Comparison of ENCODE assay signal across 8 cellular contexts in the genomic region with DNA sequence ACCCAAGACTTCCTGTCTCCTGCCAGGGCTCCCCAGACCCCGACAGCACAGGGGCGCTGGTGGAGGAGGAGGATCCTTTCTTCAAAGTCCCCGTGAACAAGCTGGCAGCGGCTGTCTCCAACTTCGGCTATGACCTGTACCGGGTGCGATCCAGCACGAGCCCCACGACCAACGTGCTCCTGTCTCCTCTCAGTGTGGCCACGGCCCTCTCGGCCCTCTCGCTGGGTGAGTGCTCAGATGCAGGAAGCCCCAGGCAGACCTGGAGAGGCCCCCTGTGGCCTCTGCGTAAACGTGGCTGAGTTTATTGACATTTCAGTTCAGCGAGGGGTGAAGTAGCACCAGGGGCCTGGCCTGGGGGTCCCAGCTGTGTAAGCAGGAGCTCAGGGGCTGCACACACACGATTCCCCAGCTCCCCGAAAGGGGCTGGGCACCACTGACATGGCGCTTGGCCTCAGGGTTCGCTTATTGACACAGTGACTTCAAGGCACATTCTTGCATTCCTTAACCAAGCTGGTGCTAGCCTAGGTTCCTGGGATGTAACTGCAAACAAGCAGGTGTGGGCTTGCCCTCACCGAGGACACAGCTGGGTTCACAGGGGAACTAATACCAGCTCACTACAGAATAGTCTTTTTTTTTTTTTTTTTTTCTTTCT. TPM values are rescaled to one million over a fixed set of nuclear protein-coding genes. Genes with fewer than 3 reads are reported as not detected.
A peak's percentile ranks its signal among the peaks of the same experiment; 100 is the strongest.
DNase-seq lines count a peak whose midpoint lies in the region; ATAC-seq, FAIRE-seq and TF ChIP-seq lines count a peak whose summit lies in the region.

No MANE protein-coding gene starts in this region.

- H3K27me3 Mint-ChIP-seq in activated T-cell treated with anti-CD3 and anti-CD28 coated beads, Interleukin-2, amount 50 U/mL, for 4 hours (ENCODE audit: low read depth), result no peaks in the 10 kb centered on the region
- H3K27me3 Mint-ChIP-seq in T-helper 2 cell treated with Interferon-gamma antibody and Interleukin-4, amounts not matched to agents 5 μg/mL and 100 μg/mL, for 36 hours (ENCODE audit: low read depth), result no peaks in the 10 kb centered on the region

- TF ChIP-seq EP300 in HepG2 (IDR thresholded peaks at IDR 0.05; ENCODE audit: low read depth in 2 of 2, low read length in 2 of 2) (peak in 1 of 2 experiments; percentile 52; a peak in 1 of 4 replicates), HepG2 (CRISPR knock-in tag; IDR thresholded peaks at IDR 0.05; ENCODE audit: borderline replicate concordance) (no peak; the same call in 1 of the 2 replicates)

- H3K9me3 ChIP-seq in HepG2 (ENCODE audit: low read length) (no peaks in the 10 kb centered on the region), right lobe of liver (no peaks in the 10 kb centered on the region), left lung (no peaks in the 10 kb centered on the region), vagina (no peaks in the 10 kb centered on the region)

- H3K27me3 ChIP-seq in HepG2 (ENCODE audit: control insufficient read depth in 1 of 2, insufficient read depth in 2 of 2, low read length in 2 of 2) (no peaks in the 10 kb centered on the region), right lobe of liver (no peaks in the 10 kb centered on the region), left lung (no peaks in the 10 kb centered on the region), vagina (no peaks in the 10 kb centered on the region)

- peaks cover 55% of the 10 kb centered on the region for H3K4me1 ChIP-seq in HepG2 (ENCODE audit: insufficient read depth, low read length)
- peaks cover 0 to 23% (median 8%) of the 10 kb centered on the region in 4 donors for H3K4me1 ChIP-seq in right lobe of liver
- H3K4me1 ChIP-seq in left lung, result peaks cover 13 to 53% of the 10 kb centered on the region in 2 donors
- peaks cover 52% of the 10 kb centered on the region for H3K4me1 ChIP-seq in vagina

- peak overlapping the region; percentile 83 for H3K27ac ChIP-seq in HepG2 (ENCODE audit: extremely low read length, insufficient read depth, low read length)
- H3K27ac ChIP-seq in right lobe of liver, result no peak overlapping the region
- H3K27ac ChIP-seq in left lung, result peak overlapping the region; percentile 0 to 33
- H3K27ac ChIP-seq in vagina, result peak overlapping the region; percentile 70

- no TSS peak for BruUV-seq in HepG2 (replicated peaks; lab: Mats Ljungman, UMichigan)

- WGBS in HepG2 (ENCODE audit: low lambda C conversion rate), result 26% methylated on average over 13 of the region's 21 CpGs
- 62% methylated on average over 6 of the region's 21 CpGs for WGBS in right lobe of liver (ENCODE audit: insufficient coverage, low coverage, low lambda C conversion rate, missing lambda C conversion rate)

- H3K4me3 Mint-ChIP-seq in activated T-cell treated with anti-CD3 and anti-CD28 coated beads, Interleukin-2, amount 50 U/mL, for 4 hours, result no peak overlapping the region
- H3K4me3 Mint-ChIP-seq in T-helper 2 cell treated with Interferon-gamma antibody and Interleukin-4, amounts not matched to agents 5 μg/mL and 100 μg/mL, for 36 hours, result no peak overlapping the region

- H2AFZ ChIP-seq in HepG2 (ENCODE audit: low read length), result no peak overlapping the region

- CTCF ChIA-PET in HepG2 (lab: Yijun Ruan, JAX; ENCODE audit: low intra/inter-chr PET ratio, low total read pairs), result no interaction called here

- TF ChIP-seq POLR2A in HepG2 (IDR thresholded peaks at IDR 0.05; ENCODE audit: insufficient read depth in 1 of 2, low read depth in 2 of 2, low read length in 2 of 2), result no peak; a peak in 1 of 4 replicates
- TF ChIP-seq POLR2A in right lobe of liver (IDR thresholded peaks at IDR 0.05), result no peak
- no peak for TF ChIP-seq POLR2A in vagina (IDR thresholded peaks at IDR 0.05)

- in situ Hi-C loops in HepG2 (cut with HindIII; ENCODE audit: extremely low pct_ligation_motif_present, low pct_unique_long_range_greater_than_20kb), result loop anchor here (5.0 kb wide), 1 partner anchor 53 kb away; no protein-coding TSS in a partner anchor

- peak overlapping the region; percentile 60 for H3K9ac ChIP-seq in HepG2 (ENCODE audit: insufficient read depth, low read depth, low read length)

- H3K36me3 Mint-ChIP-seq in activated T-cell treated with anti-CD3 and anti-CD28 coated beads, Interleukin-2, amount 50 U/mL, for 4 hours (ENCODE audit: insufficient read depth), result peaks cover 3% of the 10 kb centered on the region
- peaks cover 2% of the 10 kb centered on the region for H3K36me3 Mint-ChIP-seq in T-helper 2 cell treated with Interferon-gamma antibody and Interleukin-4, amounts not matched to agents 5 μg/mL and 100 μg/mL, for 36 hours (ENCODE audit: low read depth)

- intact Hi-C loops in HepG2 (cut with micrococcal nuclease; ENCODE audit: unreplicated experiment) (no loop called here), right lobe of liver (cut with DNase I) (loop anchor here in 1 of 2 donors (5.0 to 10.0 kb wide), 2 partner anchors 43 to 105 kb away; no protein-coding TSS in a partner anchor), left lung (cut with DNase I) (loop anchor here (5.0 to 10.0 kb wide), 2 partner anchors 43 to 45 kb away; partner anchors contain the start of gene WDR81 (in 1 of the 2)), vagina (cut with DNase I) (no loop called here)

- TF ChIP-seq CTCF in HepG2 (CRISPR knock-in tag; IDR thresholded peaks at IDR 0.05), result peak; percentile 48
- TF ChIP-seq CTCF in right lobe of liver (IDR thresholded peaks at IDR 0.05), result no peak
- TF ChIP-seq CTCF in left lung (IDR thresholded peaks at IDR 0.05), result no peak
- no peak for TF ChIP-seq CTCF in vagina (IDR thresholded peaks at IDR 0.05)

- H3K4me2 ChIP-seq in HepG2 (ENCODE audit: low read depth, low read length), result peak overlapping the region; percentile 38

- ATAC-seq in HepG2 (peak; percentile 89), right lobe of liver (no peak), left lung (peak; percentile 82)
- peak; percentile 51 for ATAC-seq in activated T-cell treated with anti-CD3 and anti-CD28 coated beads, Interleukin-2, amount 50 U/mL, for 4 hours

- no peak overlapping the region for H3K27ac Mint-ChIP-seq in T-helper 2 cell treated with Interferon-gamma antibody and Interleukin-4, amounts not matched to agents 5 μg/mL and 100 μg/mL, for 36 hours

- FAIRE-seq in HepG2 (lab: Jason Lieb, UNC), result peak; percentile 86

- peaks cover 13% of the 10 kb centered on the region for H3K79me2 ChIP-seq in HepG2 (ENCODE audit: insufficient read depth, low read length)

- DNase-seq in HepG2 (ENCODE audit: low spot score) (peak; percentile 95), right lobe of liver (no peak), left lung (no peak), vagina (ENCODE audit: extremely low spot score in 2 of 2) (no peak), glomerular visceral epithelial cell (ENCODE audit: extremely low spot score) (no peak), NCI-H774 (lab: John Stamatoyannopoulos, UW) (no peak)
- DNase-seq in activated T-cell treated with anti-CD3 and anti-CD28 coated beads, Interleukin-2, amount 50 U/mL, for 4 hours, result no peak
- DNase-seq in T-helper 2 cell treated with Interferon-gamma antibody and Interleukin-4, amounts not matched to agents 5 μg/mL and 100 μg/mL, for 36 hours (ENCODE audit: low spot score), result no peak

- TF ChIP-seq RAD21 in HepG2 (CRISPR knock-in tag; IDR thresholded peaks at IDR 0.05), result peak; percentile 32; the same call in 1 of the 2 replicates

- POLR2A ChIA-PET in HepG2 (lab: Yijun Ruan, JAX), result interaction anchor here (0.7 to 13.7 kb wide), 21 partner anchors 8 to 561 kb away, joined by 3 to 480 read pairs (median 10); partner anchors contain the start of genes RPA1, SERPINF1, SERPINF2 and SMYD4

- peaks cover 15% of the 10 kb centered on the region for H3K4me1 Mint-ChIP-seq in activated T-cell treated with anti-CD3 and anti-CD28 coated beads, Interleukin-2, amount 50 U/mL, for 4 hours (ENCODE audit: low read depth)
- H3K4me1 Mint-ChIP-seq in T-helper 2 cell treated with Interferon-gamma antibody and Interleukin-4, amounts not matched to agents 5 μg/mL and 100 μg/mL, for 36 hours (ENCODE audit: low read depth), result peaks cover 8% of the 10 kb centered on the region

- H4K20me1 ChIP-seq in HepG2 (ENCODE audit: insufficient read depth, low read length), result no peaks in the 10 kb centered on the region

- peaks cover 31 to 52% of the 10 kb centered on the region in 2 experiments for H3K36me3 ChIP-seq in HepG2 (replicated peaks in 1 of 2; ENCODE audit: control insufficient read depth in 1 of 2, insufficient read depth in 2 of 2, low read length in 2 of 2)
- H3K36me3 ChIP-seq in right lobe of liver, result peaks cover 0 to 71% (median 38%) of the 10 kb centered on the region in 4 donors
- no peaks in the 10 kb centered on the region for H3K36me3 ChIP-seq in left lung
- H3K36me3 ChIP-seq in vagina, result peaks cover 0 to 26% of the 10 kb centered on the region in 2 donors

- H3K9me3 Mint-ChIP-seq in activated T-cell treated with anti-CD3 and anti-CD28 coated beads, Interleukin-2, amount 50 U/mL, for 4 hours, result no peaks in the 10 kb centered on the region
- H3K9me3 Mint-ChIP-seq in T-helper 2 cell treated with Interferon-gamma antibody and Interleukin-4, amounts not matched to agents 5 μg/mL and 100 μg/mL, for 36 hours, result no peaks in the 10 kb centered on the region

- H3K4me3 ChIP-seq in HepG2 (replicated peaks in 1 of 3; ENCODE audit: insufficient read depth in 1 of 3, low read depth in 2 of 3, low read length in 3 of 3) (peak overlapping the region in 1 of 3 experiments; percentile 14; a peak in 1 of 6 replicates), right lobe of liver (no peak overlapping the region), left lung (no peak overlapping the region), vagina (no peak overlapping the region)

RNA-seq across cellular contexts. Expression of gene SERPINF1, which starts 8.1 kb away (rescaled TPM):
- total RNA-seq in HepG2 (2016; rRNA removed; fragmentation: Illumina TruSeq; extraction: Trizol) (418 and 853 TPM in 2 replicates), right lobe of liver (1,000 to 10,000 TPM in 2 of 6 experiments, 100 to 1,000 TPM in 4; 621 to 1,110 (median 800) TPM), left lung (100 to 1,000 TPM; 218 to 224 TPM), vagina (1,040 TPM)
- total RNA-seq in HepG2 (2016; cell fraction: cytosol; rRNA removed; fragmentation: Illumina TruSeq; extraction: Trizol; ENCODE audit: low read depth), result 177 and 189 TPM in 2 replicates
- 427 and 844 TPM in 2 replicates for total RNA-seq in HepG2 (2016; cell fraction: insoluble cytoplasmic fraction; rRNA removed; fragmentation: Illumina TruSeq; extraction: Trizol)
- 209 and 251 TPM in 2 replicates for total RNA-seq in HepG2 (2016; cell fraction: membrane; rRNA removed; fragmentation: Illumina TruSeq; extraction: Trizol)
- total RNA-seq in HepG2 (2016; cell fraction: nucleus; rRNA removed; fragmentation: Illumina TruSeq; extraction: Trizol), result 690 and 808 TPM in 2 replicates
- 2,101 and 2,733 TPM in 2 replicates for polyA plus RNA-seq in HepG2 (2011; rRNA removed)
- 2,219 and 2,408 TPM in 2 replicates for polyA plus RNA-seq in HepG2 (2011; cell fraction: cytosol; rRNA removed)
- polyA plus RNA-seq in HepG2 (2011; cell fraction: nucleus; rRNA removed), result 1,095 and 1,323 TPM in 2 replicates
- polyA plus RNA-seq in HepG2 (2012), result 624 and 785 TPM in 2 replicates
- polyA plus RNA-seq in HepG2 (2016; cell fraction: cytosol; fragmentation: Illumina TruSeq; extraction: Trizol; ENCODE audit: low read depth), result 255 and 290 TPM in 2 replicates
- polyA plus RNA-seq in HepG2 (2016; cell fraction: insoluble cytoplasmic fraction; fragmentation: Illumina TruSeq; extraction: Trizol; ENCODE audit: low read depth), result 625 and 642 TPM in 2 replicates
- 280 and 299 TPM in 2 replicates for polyA plus RNA-seq in HepG2 (2016; cell fraction: membrane; fragmentation: Illumina TruSeq; extraction: Trizol; ENCODE audit: low read depth)
- polyA plus RNA-seq in HepG2 (2016; cell fraction: nucleus; fragmentation: Illumina TruSeq; extraction: Trizol; ENCODE audit: insufficient read depth, low read depth), result 1,428 and 1,667 TPM in 2 replicates
- 1.4 and 887 TPM in 2 replicates for polyA minus RNA-seq in HepG2 (2011; rRNA and poly(A)+ RNA removed; ENCODE audit: low replicate concordance)
- polyA minus RNA-seq in HepG2 (2011; cell fraction: cytosol; rRNA and poly(A)+ RNA removed), result 345 and 528 TPM in 2 replicates
- polyA minus RNA-seq in HepG2 (2011; cell fraction: nucleus; rRNA and poly(A)+ RNA removed), result 167 and 268 TPM in 2 replicates
- total RNA-seq in activated T-cell treated with anti-CD3 and anti-CD28 coated beads, Interleukin-2, amount 50 U/mL, for 4 hours, result 1 to 10 TPM; 1.1 to 1.3 (median 1.3) TPM

RNA-seq across cellular contexts. Expression of gene SERPINF2, which starts 27.3 kb away (rescaled TPM):
- total RNA-seq in HepG2 (2016; rRNA removed; fragmentation: Illumina TruSeq; extraction: Trizol), result 123 and 309 TPM in 2 replicates
- 43.1 and 45.3 TPM in 2 replicates for total RNA-seq in HepG2 (2016; cell fraction: cytosol; rRNA removed; fragmentation: Illumina TruSeq; extraction: Trizol; ENCODE audit: low read depth)
- 113 and 316 TPM in 2 replicates for total RNA-seq in HepG2 (2016; cell fraction: insoluble cytoplasmic fraction; rRNA removed; fragmentation: Illumina TruSeq; extraction: Trizol)
- total RNA-seq in HepG2 (2016; cell fraction: membrane; rRNA removed; fragmentation: Illumina TruSeq; extraction: Trizol), result 90.4 and 105 TPM in 2 replicates
- 243 and 286 TPM in 2 replicates for total RNA-seq in HepG2 (2016; cell fraction: nucleus; rRNA removed; fragmentation: Illumina TruSeq; extraction: Trizol)
- polyA plus RNA-seq in HepG2 (2011; rRNA removed), result 548 and 871 TPM in 2 replicates
- 573 and 676 TPM in 2 replicates for polyA plus RNA-seq in HepG2 (2011; cell fraction: cytosol; rRNA removed)
- 1,260 and 1,369 TPM in 2 replicates for polyA plus RNA-seq in HepG2 (2011; cell fraction: nucleus; rRNA removed)
- polyA plus RNA-seq in HepG2 (2012), result 401 and 511 TPM in 2 replicates
- 58.6 and 61.9 TPM in 2 replicates for polyA plus RNA-seq in HepG2 (2016; cell fraction: cytosol; fragmentation: Illumina TruSeq; extraction: Trizol; ENCODE audit: low read depth)
- 142 and 163 TPM in 2 replicates for polyA plus RNA-seq in HepG2 (2016; cell fraction: insoluble cytoplasmic fraction; fragmentation: Illumina TruSeq; extraction: Trizol; ENCODE audit: low read depth)
- 96.0 and 97.4 TPM in 2 replicates for polyA plus RNA-seq in HepG2 (2016; cell fraction: membrane; fragmentation: Illumina TruSeq; extraction: Trizol; ENCODE audit: low read depth)
- 572 and 581 TPM in 2 replicates for polyA plus RNA-seq in HepG2 (2016; cell fraction: nucleus; fragmentation: Illumina TruSeq; extraction: Trizol; ENCODE audit: insufficient read depth, low read depth)
- polyA minus RNA-seq in HepG2 (2011; rRNA and poly(A)+ RNA removed; ENCODE audit: low replicate concordance), result 1.3 and 600 TPM in 2 replicates
- 283 and 408 TPM in 2 replicates for polyA minus RNA-seq in HepG2 (2011; cell fraction: cytosol; rRNA and poly(A)+ RNA removed)
- polyA minus RNA-seq in HepG2 (2011; cell fraction: nucleus; rRNA and poly(A)+ RNA removed), result 211 and 291 TPM in 2 replicates
- 1,000 to 10,000 TPM; 1,040 to 1,391 (median 1,137) TPM for total RNA-seq in right lobe of liver
- total RNA-seq in activated T-cell treated with anti-CD3 and anti-CD28 coated beads, Interleukin-2, amount 50 U/mL, for 4 hours, result under 1 TPM; 0.45 to 0.60 (median 0.56) TPM
- total RNA-seq in left lung, result 10 to 100 TPM in 1 of 2 donors, 1 to 10 TPM in 1; 4.2 to 32.6 TPM
- total RNA-seq in vagina, result 23.8 TPM

RNA-seq across cellular contexts. Expression of gene WDR81, which starts 45.4 kb away (rescaled TPM):
- total RNA-seq in HepG2 (2016; rRNA removed; fragmentation: Illumina TruSeq; extraction: Trizol) (12.5 and 16.7 TPM in 2 replicates), right lobe of liver (10 to 100 TPM; 23.0 to 27.2 (median 23.9) TPM), left lung (10 to 100 TPM; 31.8 to 44.2 TPM), vagina (57.2 TPM)
- 3.6 and 3.9 TPM in 2 replicates for total RNA-seq in HepG2 (2016; cell fraction: cytosol; rRNA removed; fragmentation: Illumina TruSeq; extraction: Trizol; ENCODE audit: low read depth)
- total RNA-seq in HepG2 (2016; cell fraction: insoluble cytoplasmic fraction; rRNA removed; fragmentation: Illumina TruSeq; extraction: Trizol), result 9.9 and 18.3 TPM in 2 replicates
- 5.3 and 6.1 TPM in 2 replicates for total RNA-seq in HepG2 (2016; cell fraction: membrane; rRNA removed; fragmentation: Illumina TruSeq; extraction: Trizol)
- 16.0 and 19.6 TPM in 2 replicates for total RNA-seq in HepG2 (2016; cell fraction: nucleus; rRNA removed; fragmentation: Illumina TruSeq; extraction: Trizol)
- polyA plus RNA-seq in HepG2 (2011; rRNA removed), result 9.1 and 15.1 TPM in 2 replicates
- 6.4 and 10.5 TPM in 2 replicates for polyA plus RNA-seq in HepG2 (2011; cell fraction: cytosol; rRNA removed)
- polyA plus RNA-seq in HepG2 (2011; cell fraction: nucleus; rRNA removed), result 60.8 and 75.3 TPM in 2 replicates
- polyA plus RNA-seq in HepG2 (2012), result 8.5 and 12.5 TPM in 2 replicates
- polyA plus RNA-seq in HepG2 (2016; cell fraction: cytosol; fragmentation: Illumina TruSeq; extraction: Trizol; ENCODE audit: low read depth), result 1.8 and 2.2 TPM in 2 replicates
- polyA plus RNA-seq in HepG2 (2016; cell fraction: insoluble cytoplasmic fraction; fragmentation: Illumina TruSeq; extraction: Trizol; ENCODE audit: low read depth), result 10.4 and 13.7 TPM in 2 replicates
- 3.1 and 3.3 TPM in 2 replicates for polyA plus RNA-seq in HepG2 (2016; cell fraction: membrane; fragmentation: Illumina TruSeq; extraction: Trizol; ENCODE audit: low read depth)
- 42.6 and 43.3 TPM in 2 replicates for polyA plus RNA-seq in HepG2 (2016; cell fraction: nucleus; fragmentation: Illumina TruSeq; extraction: Trizol; ENCODE audit: insufficient read depth, low read depth)
- polyA minus RNA-seq in HepG2 (2011; rRNA and poly(A)+ RNA removed; ENCODE audit: low replicate concordance), result 15.7 and 46.8 TPM in 2 replicates
- polyA minus RNA-seq in HepG2 (2011; cell fraction: cytosol; rRNA and poly(A)+ RNA removed), result 13.4 and 15.0 TPM in 2 replicates
- 18.0 and 22.3 TPM in 2 replicates for polyA minus RNA-seq in HepG2 (2011; cell fraction: nucleus; rRNA and poly(A)+ RNA removed)
- 10 to 100 TPM; 21.1 to 24.0 (median 21.5) TPM for total RNA-seq in activated T-cell treated with anti-CD3 and anti-CD28 coated beads, Interleukin-2, amount 50 U/mL, for 4 hours

RNA-seq across cellular contexts. Expression of gene SMYD4, which starts 59.8 kb away (rescaled TPM):
- total RNA-seq in HepG2 (2016; rRNA removed; fragmentation: Illumina TruSeq; extraction: Trizol) (9.8 and 11.3 TPM in 2 replicates), right lobe of liver (1 to 10 TPM; 4.6 to 6.7 (median 6.0) TPM), left lung (10 to 100 TPM; 13.3 to 16.6 TPM), vagina (16.7 TPM)
- total RNA-seq in HepG2 (2016; cell fraction: cytosol; rRNA removed; fragmentation: Illumina TruSeq; extraction: Trizol; ENCODE audit: low read depth), result 6.9 and 7.8 TPM in 2 replicates
- total RNA-seq in HepG2 (2016; cell fraction: insoluble cytoplasmic fraction; rRNA removed; fragmentation: Illumina TruSeq; extraction: Trizol), result 8.4 and 10.3 TPM in 2 replicates
- 5.6 and 5.7 TPM in 2 replicates for total RNA-seq in HepG2 (2016; cell fraction: membrane; rRNA removed; fragmentation: Illumina TruSeq; extraction: Trizol)
- total RNA-seq in HepG2 (2016; cell fraction: nucleus; rRNA removed; fragmentation: Illumina TruSeq; extraction: Trizol), result 15.8 and 16.9 TPM in 2 replicates
- polyA plus RNA-seq in HepG2 (2011; rRNA removed), result 7.4 and 7.9 TPM in 2 replicates
- polyA plus RNA-seq in HepG2 (2011; cell fraction: cytosol; rRNA removed), result 3.4 and 4.0 TPM in 2 replicates
- 10.1 and 12.5 TPM in 2 replicates for polyA plus RNA-seq in HepG2 (2011; cell fraction: nucleus; rRNA removed)
- 4.6 and 6.0 TPM in 2 replicates for polyA plus RNA-seq in HepG2 (2012)
- 1.3 and 2.0 TPM in 2 replicates for polyA plus RNA-seq in HepG2 (2016; cell fraction: cytosol; fragmentation: Illumina TruSeq; extraction: Trizol; ENCODE audit: low read depth)
- polyA plus RNA-seq in HepG2 (2016; cell fraction: insoluble cytoplasmic fraction; fragmentation: Illumina TruSeq; extraction: Trizol; ENCODE audit: low read depth), result 4.1 and 5.3 TPM in 2 replicates
- 1.4 and 1.8 TPM in 2 replicates for polyA plus RNA-seq in HepG2 (2016; cell fraction: membrane; fragmentation: Illumina TruSeq; extraction: Trizol; ENCODE audit: low read depth)
- polyA plus RNA-seq in HepG2 (2016; cell fraction: nucleus; fragmentation: Illumina TruSeq; extraction: Trizol; ENCODE audit: insufficient read depth, low read depth), result 18.3 and 20.1 TPM in 2 replicates
- 19.3 and 35.9 TPM in 2 replicates for polyA minus RNA-seq in HepG2 (2011; rRNA and poly(A)+ RNA removed; ENCODE audit: low replicate concordance)
- polyA minus RNA-seq in HepG2 (2011; cell fraction: cytosol; rRNA and poly(A)+ RNA removed), result 3.6 and 3.8 TPM in 2 replicates
- 19.4 and 21.5 TPM in 2 replicates for polyA minus RNA-seq in HepG2 (2011; cell fraction: nucleus; rRNA and poly(A)+ RNA removed)
- total RNA-seq in activated T-cell treated with anti-CD3 and anti-CD28 coated beads, Interleukin-2, amount 50 U/mL, for 4 hours, result 10 to 100 TPM; 14.2 to 15.2 (median 14.8) TPM

RNA-seq across cellular contexts. Expression of gene TLCD2, which starts 59.8 kb away (rescaled TPM):
- total RNA-seq in HepG2 (2016; rRNA removed; fragmentation: Illumina TruSeq; extraction: Trizol) (0.84 and 1.1 TPM in 2 replicates), right lobe of liver (10 to 100 TPM in 1 of 6 experiments, 1 to 10 TPM in 5; 2.5 to 17.7 (median 3.7) TPM), left lung (10 to 100 TPM in 1 of 2 donors, 1 to 10 TPM in 1; 7.3 to 14.4 TPM), vagina (10.8 TPM)
- total RNA-seq in HepG2 (2016; cell fraction: cytosol; rRNA removed; fragmentation: Illumina TruSeq; extraction: Trizol; ENCODE audit: low read depth), result 0.26 and 0.40 TPM in 2 replicates
- 0.92 and 1.3 TPM in 2 replicates for total RNA-seq in HepG2 (2016; cell fraction: insoluble cytoplasmic fraction; rRNA removed; fragmentation: Illumina TruSeq; extraction: Trizol)
- total RNA-seq in HepG2 (2016; cell fraction: membrane; rRNA removed; fragmentation: Illumina TruSeq; extraction: Trizol), result 0.86 and 1.1 TPM in 2 replicates
- 0.84 and 0.94 TPM in 2 replicates for total RNA-seq in HepG2 (2016; cell fraction: nucleus; rRNA removed; fragmentation: Illumina TruSeq; extraction: Trizol)
- polyA plus RNA-seq in HepG2 (2011; rRNA removed), result 0.90 and 1.2 TPM in 2 replicates
- polyA plus RNA-seq in HepG2 (2011; cell fraction: cytosol; rRNA removed), result 0.56 and 0.73 TPM in 2 replicates
- 0.92 and 1.4 TPM in 2 replicates for polyA plus RNA-seq in HepG2 (2011; cell fraction: nucleus; rRNA removed)
- polyA plus RNA-seq in HepG2 (2012), result 0.78 and 1.3 TPM in 2 replicates
- polyA plus RNA-seq in HepG2 (2016; cell fraction: cytosol; fragmentation: Illumina TruSeq; extraction: Trizol; ENCODE audit: low read depth), result 0.23 and 0.25 TPM in 2 replicates
- 0.71 and 0.74 TPM in 2 replicates for polyA plus RNA-seq in HepG2 (2016; cell fraction: insoluble cytoplasmic fraction; fragmentation: Illumina TruSeq; extraction: Trizol; ENCODE audit: low read depth)
- polyA plus RNA-seq in HepG2 (2016; cell fraction: membrane; fragmentation: Illumina TruSeq; extraction: Trizol; ENCODE audit: low read depth), result 0.47 and 0.49 TPM in 2 replicates
- 1.4 and 1.5 TPM in 2 replicates for polyA plus RNA-seq in HepG2 (2016; cell fraction: nucleus; fragmentation: Illumina TruSeq; extraction: Trizol; ENCODE audit: insufficient read depth, low read depth)
- 1.6 and 2.6 TPM in 2 replicates for polyA minus RNA-seq in HepG2 (2011; rRNA and poly(A)+ RNA removed; ENCODE audit: low replicate concordance)
- polyA minus RNA-seq in HepG2 (2011; cell fraction: cytosol; rRNA and poly(A)+ RNA removed), result 0.53 and 1.3 TPM in 2 replicates
- 1.3 and 1.6 TPM in 2 replicates for polyA minus RNA-seq in HepG2 (2011; cell fraction: nucleus; rRNA and poly(A)+ RNA removed)
- under 1 TPM; 0.08 to 0.19 (median 0.13) TPM for total RNA-seq in activated T-cell treated with anti-CD3 and anti-CD28 coated beads, Interleukin-2, amount 50 U/mL, for 4 hours

Comparison
In these comparisons a context has a peak if more than half of its experiments do, and no peak if none do; other contexts are left out.
1. ATAC-seq: peak in HepG2 (single experiment), activated T-cell treated with anti-CD3 and anti-CD28 coated beads, Interleukin-2, amount 50 U/mL, for 4 hours (2 of 2) and left lung (single experiment); none in right lobe of liver (0 of 4).
2. H3K27ac ChIP-seq: peak in HepG2 (single experiment), left lung (2 of 2) and vagina (single experiment); none in right lobe of liver (0 of 3).
3. RNA of gene SERPINF1, which starts 8.1 kb away (total RNA-seq): 1,040 TPM in vagina (single experiment), 177 to 853 TPM in HepG2, 621 to 1,110 TPM in right lobe of liver and 218 to 224 TPM in left lung; 1.1 to 1.3 TPM in activated T-cell treated with anti-CD3 and anti-CD28 coated beads, Interleukin-2, amount 50 U/mL, for 4 hours; every median in the first group is over 10 times any median in the second.
4. intact Hi-C loops: an anchor here in left lung (5.0 to 10.0 kb wide); none called in HepG2 and vagina.